16 cellular contexts compared by ENCODE assay signal in genomic region chr21:33811147-33812024, GRCh38.
DNase-seq lines count a peak whose midpoint lies in the region; ATAC-seq and TF ChIP-seq lines count a peak whose summit lies in the region.
"Had no signal": no experiment of that assay in that cellular context is flagged by ENCODE, and none has a peak within 500 bp of the region (broad histone marks: within the 10 kb centered on the region; RNA-seq: fewer than 3 reads in every experiment).

No MANE protein-coding gene starts in this region.

- H3K27ac ChIP-seq in SK-N-MC (peak overlapping the region; percentile 85), esophagus (ENCODE audit: low read depth in 2 of 2, low read length in 1 of 2) (peak overlapping the region; percentile 8 to 36), mucosa of rectum (ENCODE audit: low read depth in 2 of 2, low read length in 2 of 2) (peak overlapping the region; percentile 38 to 39), thoracic aorta (peak overlapping the region in 1 of 2 donors; percentile 55)
- H3K27ac ChIP-seq: SJCRH30 had no signal

- no peak overlapping the region for H3K27ac Mint-ChIP-seq in progenitor cell of endocrine pancreas
- H3K27ac Mint-ChIP-seq: activated naive CD4-positive, alpha-beta T cell treated with anti-CD3 and anti-CD28 coated beads for 36 hours had no signal

- ATAC-seq in thoracic aorta (ENCODE audit: insufficient number of reproducible peaks, low FRiP score, low read depth) (no peak), GM21367 (IDR thresholded peaks at IDR 0.05; ENCODE audit: unreplicated experiment) (no peak), GM18873 (IDR thresholded peaks at IDR 0.05; ENCODE audit: low FRiP score, unreplicated experiment) (no peak)

- 57 to 67% methylated on average over 6 of the region's 6 CpGs for WGBS in esophagus, 2 donors

- H3K4me3 Mint-ChIP-seq in progenitor cell of endocrine pancreas (ENCODE audit: low read depth): no peak overlapping the region
- H3K4me3 Mint-ChIP-seq: activated naive CD4-positive, alpha-beta T cell treated with anti-CD3 and anti-CD28 coated beads for 36 hours had no signal

- H3K9ac ChIP-seq in SK-N-MC (ENCODE audit: insufficient read length) (peak overlapping the region; percentile 32), mucosa of rectum (ENCODE audit: low read depth in 1 of 2, low read length in 2 of 2) (no peak overlapping the region)

- H3K27me3 ChIP-seq in esophagus (ENCODE audit: control insufficient read depth in 1 of 2, insufficient read depth in 2 of 2, low read length in 2 of 2) (no peaks in the 10 kb centered on the region), mucosa of rectum (ENCODE audit: control insufficient read depth in 2 of 2, insufficient read depth in 2 of 2, low read length in 2 of 2) (no peaks in the 10 kb centered on the region), thoracic aorta (replicated peaks; ENCODE audit: insufficient read depth) (no peaks in the 10 kb centered on the region)
- H3K27me3 ChIP-seq: SJCRH30 had no signal

- no peak for DNase-seq in SK-N-MC (ENCODE audit: low read depth, low spot score)
- no peak for DNase-seq in thoracic aorta (ENCODE audit: low spot score)
- no peak for DNase-seq in progenitor cell of endocrine pancreas (ENCODE audit: low spot score, unreplicated experiment)
- no peak for DNase-seq in NCI-H128 (lab: John Stamatoyannopoulos, UW; ENCODE audit: unreplicated experiment)
- DNase-seq: activated CD4-positive, alpha-beta T cell treated with anti-CD3 and anti-CD28 coated beads for 4 hours; activated naive CD4-positive, alpha-beta T cell treated with anti-CD3 and anti-CD28 coated beads for 36 hours; AML-193; Karpas-422; NCI-H1694 treated with DMSO at 0.1 percent for 48 hours; SJCRH30; stimulated activated CD4-positive, alpha-beta T cell treated with anti-CD3 and anti-CD28 coated beads, Interleukin-15, amount 100 ng/mL, for 24 hours; T-helper 9 cell had no signal

- H3K36me3 ChIP-seq in SK-N-MC (ENCODE audit: insufficient read depth, low read length): peaks cover 7% of the 10 kb centered on the region; the same call in 1 of the 2 replicates
- H3K36me3 ChIP-seq in esophagus (ENCODE audit: control insufficient read depth in 2 of 2, insufficient read depth in 2 of 2, low read length in 1 of 2): peaks cover 0 to 10% of the 10 kb centered on the region in 2 donors
- H3K36me3 ChIP-seq in mucosa of rectum (ENCODE audit: control insufficient read depth in 2 of 2, insufficient read depth in 2 of 2, low read length in 2 of 2): peaks cover 13% of the 10 kb centered on the region in 2 donors
- peaks cover 10% of the 10 kb centered on the region for H3K36me3 ChIP-seq in thoracic aorta

- H3K4me3 ChIP-seq in SK-N-MC: peak overlapping the region; percentile 29; the same call in 1 of the 2 replicates
- no peak overlapping the region for H3K4me3 ChIP-seq in esophagus (ENCODE audit: low read depth in 1 of 2, low read length in 2 of 2)
- H3K4me3 ChIP-seq in mucosa of rectum (ENCODE audit: low read length in 2 of 2): no peak overlapping the region
- H3K4me3 ChIP-seq in thoracic aorta: peak overlapping the region; percentile 17
- H3K4me3 ChIP-seq: SJCRH30 had no signal

- no peaks in the 10 kb centered on the region for H3K9me3 Mint-ChIP-seq in progenitor cell of endocrine pancreas (ENCODE audit: low read depth)
- H3K9me3 Mint-ChIP-seq: activated naive CD4-positive, alpha-beta T cell treated with anti-CD3 and anti-CD28 coated beads for 36 hours had no signal

- no peaks in the 10 kb centered on the region for H3K27me3 Mint-ChIP-seq in progenitor cell of endocrine pancreas

- peaks cover 5% of the 10 kb centered on the region for H3K4me1 Mint-ChIP-seq in progenitor cell of endocrine pancreas (ENCODE audit: low read depth)

- no peaks in the 10 kb centered on the region for H3K4me1 ChIP-seq in esophagus (ENCODE audit: control insufficient read depth in 2 of 2, insufficient read depth in 2 of 2, low read length in 1 of 2)
- H3K4me1 ChIP-seq in mucosa of rectum (ENCODE audit: control insufficient read depth in 2 of 2, insufficient read depth in 2 of 2, low read length in 2 of 2): no peaks in the 10 kb centered on the region
- H3K4me1 ChIP-seq in thoracic aorta (ENCODE audit: control insufficient read depth in 1 of 2, low read depth in 2 of 2): peaks cover 22 to 31% of the 10 kb centered on the region in 2 donors
- H3K4me1 ChIP-seq: SJCRH30 had no signal

- H3K9me3 ChIP-seq in SK-N-MC (ENCODE audit: low read depth, low read length): no peaks in the 10 kb centered on the region
- no peaks in the 10 kb centered on the region for H3K9me3 ChIP-seq in esophagus (ENCODE audit: control insufficient read depth in 2 of 2, insufficient read depth in 1 of 2, low read depth in 1 of 2, low read length in 1 of 2)
- no peaks in the 10 kb centered on the region for H3K9me3 ChIP-seq in mucosa of rectum (ENCODE audit: control insufficient read depth in 2 of 2, low read length in 2 of 2)
- H3K9me3 ChIP-seq in thoracic aorta: no peaks in the 10 kb centered on the region
- H3K9me3 ChIP-seq: SJCRH30 had no signal

- TF ChIP-seq CTCF in thoracic aorta (IDR thresholded peaks at IDR 0.05): no peak
- TF ChIP-seq CTCF in progenitor cell of endocrine pancreas (IDR thresholded peaks at IDR 0.05; ENCODE audit: unreplicated experiment): no peak

- H3K36me3 Mint-ChIP-seq in progenitor cell of endocrine pancreas (ENCODE audit: insufficient read depth): peaks cover 21% of the 10 kb centered on the region

Comparison
In these comparisons a context has a peak if more than half of its experiments do, and no peak if none do; other contexts are left out.
1. H3K4me3 ChIP-seq: peak in SK-N-MC (single experiment) and thoracic aorta (single experiment); none in esophagus (0 of 2) and mucosa of rectum (0 of 2).